ENCODE assay signal across 7 cellular contexts in genomic region chr4:162509333-162509732, GRCh38.
"Had no signal": no experiment of that assay in that cellular context is flagged by ENCODE, and none has a peak within 500 bp of the region (broad histone marks: within the 10 kb centered on the region; RNA-seq: fewer than 3 reads in every experiment).

No MANE protein-coding gene starts in this region.

- H3K4me2 ChIP-seq: KMS-11 had no signal

- FAIRE-seq: HTR-8/SVneo had no signal

- DNase-seq: Karpas-422, Kasumi-1, KBM-7, KG1 had no signal

- H3K9ac ChIP-seq: KMS-11 had no signal

- H3K27ac ChIP-seq: HL-60, KMS-11 had no signal
